In genomic region chr4:86762649-86763048, GRCh38 we compare ENCODE assay signal across 29 cellular contexts.
"Had no signal": no experiment of that assay in that cellular context is flagged by ENCODE, and none has a peak within 500 bp of the region (broad histone marks: within the 10 kb centered on the region; RNA-seq: fewer than 3 reads in every experiment).

No MANE protein-coding gene starts in this region.

- H3K9me3 Mint-ChIP-seq: activated CD4-positive, alpha-beta memory T cell treated with anti-CD3 and anti-CD28 coated beads for 36 hours; activated CD4-positive, alpha-beta T cell treated with anti-CD3 and anti-CD28 coated beads, Interleukin-2, amount 10 ng/mL, durations not matched to agents 24 days and 14 days; activated naive CD4-positive, alpha-beta T cell treated with anti-CD3 and anti-CD28 coated beads, Interleukin-2, amount 10 ng/mL, durations not matched to agents 7 days and 5 days; activated naive CD4-positive, alpha-beta T cell treated with anti-CD3 and anti-CD28 coated beads, Interleukin-2, amount 50 U/mL, for 72 hours; activated naive CD8-positive, alpha-beta T cell treated with anti-CD3 and anti-CD28 coated beads, Interleukin-2, amount 10 ng/mL, durations not matched to agents 7 days and 5 days; brain; central memory CD8-positive, alpha-beta T cell; dendritic cell treated with granulocyte-macrophage colony-stimulating factor and Interleukin-4, amounts not matched to agents 40 ng/mL and 50 ng/mL, for 4 days; endodermal cell had no signal

- ATAC-seq: activated CD4-positive, alpha-beta T cell treated with anti-CD3 and anti-CD28 coated beads for 36 hours; activated CD8-positive, alpha-beta memory T cell treated with anti-CD3 and anti-CD28 coated beads, Interleukin-2, amount 10 ng/mL, durations not matched to agents 7 days and 5 days; activated CD8-positive, alpha-beta T cell treated with anti-CD3 and anti-CD28 coated beads, Interleukin-2, amount 10 ng/mL, durations not matched to agents 7 days and 5 days; activated naive CD4-positive, alpha-beta T cell treated with anti-CD3 and anti-CD28 coated beads, Interleukin-2, amount 50 U/mL, for 72 hours; esophagus mucosa had no signal

- H3K4me1 Mint-ChIP-seq: activated CD4-positive, alpha-beta T cell treated with anti-CD3 and anti-CD28 coated beads for 36 hours; activated CD4-positive, alpha-beta T cell treated with anti-CD3 and anti-CD28 coated beads, Interleukin-2, amount 10 ng/mL, durations not matched to agents 24 days and 14 days; activated CD8-positive, alpha-beta memory T cell treated with anti-CD3 and anti-CD28 coated beads, Interleukin-2, amount 10 ng/mL, durations not matched to agents 7 days and 5 days; activated naive CD4-positive, alpha-beta T cell treated with anti-CD3 and anti-CD28 coated beads, Interleukin-2, amount 10 ng/mL, durations not matched to agents 7 days and 5 days; activated naive CD8-positive, alpha-beta T cell treated with anti-CD3 and anti-CD28 coated beads, Interleukin-2, amount 10 ng/mL, durations not matched to agents 7 days and 5 days; brain; central memory CD8-positive, alpha-beta T cell; endodermal cell had no signal

- H3K27me3 ChIP-seq: ascending aorta, breast epithelium, dorsolateral prefrontal cortex had no signal

- H3K27ac ChIP-seq: ascending aorta, breast epithelium, coronary artery had no signal

- H3K4me3 ChIP-seq: ascending aorta, breast epithelium, coronary artery, dorsolateral prefrontal cortex had no signal

- H3K36me3 Mint-ChIP-seq: activated CD4-positive, alpha-beta memory T cell treated with anti-CD3 and anti-CD28 coated beads for 36 hours; activated CD8-positive, alpha-beta memory T cell treated with anti-CD3 and anti-CD28 coated beads, Interleukin-2, amount 10 ng/mL, durations not matched to agents 7 days and 5 days; activated naive CD4-positive, alpha-beta T cell treated with anti-CD3 and anti-CD28 coated beads, Interleukin-2, amount 10 ng/mL, durations not matched to agents 7 days and 5 days; activated naive CD4-positive, alpha-beta T cell treated with anti-CD3 and anti-CD28 coated beads, Interleukin-2, amount 50 U/mL, for 72 hours; activated naive CD8-positive, alpha-beta T cell treated with anti-CD3 and anti-CD28 coated beads, Interleukin-2, amount 10 ng/mL, durations not matched to agents 7 days and 5 days had no signal

- H3K9me3 ChIP-seq: ascending aorta, breast epithelium had no signal

- H3K4me3 Mint-ChIP-seq: activated CD4-positive, alpha-beta memory T cell treated with anti-CD3 and anti-CD28 coated beads for 36 hours; activated CD4-positive, alpha-beta T cell treated with anti-CD3 and anti-CD28 coated beads for 36 hours; activated CD4-positive, alpha-beta T cell treated with anti-CD3 and anti-CD28 coated beads, Interleukin-2, amount 10 ng/mL, durations not matched to agents 24 days and 14 days; activated CD8-positive, alpha-beta memory T cell treated with anti-CD3 and anti-CD28 coated beads, Interleukin-2, amount 10 ng/mL, durations not matched to agents 7 days and 5 days; activated CD8-positive, alpha-beta T cell treated with anti-CD3 and anti-CD28 coated beads, Interleukin-2, amount 10 ng/mL, durations not matched to agents 7 days and 5 days; activated naive CD4-positive, alpha-beta T cell treated with anti-CD3 and anti-CD28 coated beads, Interleukin-2, amount 10 ng/mL, durations not matched to agents 7 days and 5 days; activated naive CD8-positive, alpha-beta T cell treated with anti-CD3 and anti-CD28 coated beads, Interleukin-2, amount 10 ng/mL, durations not matched to agents 7 days and 5 days; brain; central memory CD8-positive, alpha-beta T cell; dendritic cell treated with granulocyte-macrophage colony-stimulating factor and Interleukin-4, amounts not matched to agents 40 ng/mL and 50 ng/mL, for 4 days; endodermal cell had no signal

- H3K36me3 ChIP-seq: breast epithelium had no signal

- H3K27ac Mint-ChIP-seq: activated CD4-positive, alpha-beta memory T cell treated with anti-CD3 and anti-CD28 coated beads for 36 hours; activated CD4-positive, alpha-beta T cell treated with anti-CD3 and anti-CD28 coated beads for 36 hours; activated CD4-positive, alpha-beta T cell treated with anti-CD3 and anti-CD28 coated beads, Interleukin-2, amount 10 ng/mL, durations not matched to agents 24 days and 14 days; activated CD8-positive, alpha-beta memory T cell treated with anti-CD3 and anti-CD28 coated beads, Interleukin-2, amount 10 ng/mL, durations not matched to agents 7 days and 5 days; activated CD8-positive, alpha-beta T cell treated with anti-CD3 and anti-CD28 coated beads, Interleukin-2, amount 10 ng/mL, durations not matched to agents 7 days and 5 days; activated naive CD4-positive, alpha-beta T cell treated with anti-CD3 and anti-CD28 coated beads, Interleukin-2, amount 10 ng/mL, durations not matched to agents 7 days and 5 days; activated naive CD4-positive, alpha-beta T cell treated with anti-CD3 and anti-CD28 coated beads, Interleukin-2, amount 50 U/mL, for 72 hours; activated naive CD8-positive, alpha-beta T cell treated with anti-CD3 and anti-CD28 coated beads, Interleukin-2, amount 10 ng/mL, durations not matched to agents 7 days and 5 days; dendritic cell treated with granulocyte-macrophage colony-stimulating factor and Interleukin-4, amounts not matched to agents 40 ng/mL and 50 ng/mL, for 4 days; endodermal cell had no signal

- FAIRE-seq: frontal cortex had no signal

- H3K27me3 Mint-ChIP-seq: activated CD4-positive, alpha-beta memory T cell treated with anti-CD3 and anti-CD28 coated beads for 36 hours; activated CD4-positive, alpha-beta T cell treated with anti-CD3 and anti-CD28 coated beads for 36 hours; activated CD8-positive, alpha-beta memory T cell treated with anti-CD3 and anti-CD28 coated beads, Interleukin-2, amount 10 ng/mL, durations not matched to agents 7 days and 5 days; activated naive CD4-positive, alpha-beta T cell treated with anti-CD3 and anti-CD28 coated beads, Interleukin-2, amount 10 ng/mL, durations not matched to agents 7 days and 5 days; brain; dendritic cell treated with granulocyte-macrophage colony-stimulating factor and Interleukin-4, amounts not matched to agents 40 ng/mL and 50 ng/mL, for 4 days had no signal

- DNase-seq: activated CD4-positive, alpha-beta memory T cell treated with anti-CD3 and anti-CD28 coated beads for 36 hours; activated CD4-positive, alpha-beta T cell treated with anti-CD3 and anti-CD28 coated beads for 36 hours; activated CD4-positive, alpha-beta T cell treated with anti-CD3 and anti-CD28 coated beads, Interleukin-2, amount 10 ng/mL, durations not matched to agents 24 days and 14 days; activated CD4-positive, CD25-positive, alpha-beta regulatory T cell; activated CD4-positive, CD25-positive, alpha-beta regulatory T cell treated with anti-CD3 and anti-CD28 coated beads, Interleukin-2, amount 50 U/mL, for 72 hours; activated CD8-positive, alpha-beta memory T cell treated with anti-CD3 and anti-CD28 coated beads, Interleukin-2, amount 10 ng/mL, durations not matched to agents 7 days and 5 days; activated CD8-positive, alpha-beta memory T cell treated with anti-CD3 and anti-CD28 coated beads, Interleukin-2, amount 50 U/mL, for 4 hours; activated CD8-positive, alpha-beta T cell treated with anti-CD3 and anti-CD28 coated beads, Interleukin-2, amount 10 ng/mL, durations not matched to agents 7 days and 5 days; activated gamma-delta T cell; activated naive CD4-positive, alpha-beta T cell; activated naive CD4-positive, alpha-beta T cell treated with anti-CD3 and anti-CD28 coated beads, Interleukin-2, amount 10 ng/mL, durations not matched to agents 7 days and 5 days; activated naive CD8-positive, alpha-beta T cell treated with anti-CD3 and anti-CD28 coated beads, Interleukin-2, amount 10 ng/mL, durations not matched to agents 7 days and 5 days; activated T-cell treated with anti-CD3 and anti-CD28 coated beads, Interleukin-2, amount 50 U/mL, for 1 hour; activated T-cell treated with anti-CD3 and anti-CD28 coated beads, Interleukin-2, amount 50 U/mL, for 48 hours; dorsolateral prefrontal cortex; effector memory CD4-positive, alpha-beta T cell; endodermal cell; foreskin fibroblast; head of caudate nucleus; T-helper 2 cell had no signal

- H3K4me1 ChIP-seq: ascending aorta, breast epithelium had no signal
